In the genomic region with DNA sequence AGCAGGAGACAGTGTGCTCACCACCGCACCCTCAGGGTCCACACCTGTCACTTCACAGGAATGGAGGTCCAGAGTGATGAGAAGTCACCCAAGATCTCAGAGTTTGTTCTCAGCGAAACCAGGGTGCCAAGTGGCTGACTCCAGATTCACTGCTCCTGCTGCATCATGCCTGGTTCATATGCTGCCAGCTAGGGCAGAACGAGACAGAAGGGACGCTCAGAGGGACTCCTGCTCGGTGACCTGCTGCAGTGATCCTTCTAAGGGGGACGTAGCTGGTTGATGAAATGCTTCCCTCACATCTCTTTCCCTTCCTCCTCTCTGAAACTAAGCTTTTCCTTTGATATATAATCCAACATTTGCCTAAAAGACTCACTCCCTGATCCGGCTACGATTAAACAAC, we compare ENCODE assay signal across 26 cellular contexts.
DNase-seq lines count a peak whose midpoint lies in the region; ATAC-seq and TF ChIP-seq lines count a peak whose summit lies in the region.
"Had no signal": no experiment of that assay in that cellular context is flagged by ENCODE, and none has a peak within 500 bp of the region (broad histone marks: within the 10 kb centered on the region; RNA-seq: fewer than 3 reads in every experiment).

No MANE protein-coding gene starts in this region.

- no peaks in the 10 kb centered on the region for H3K9me3 Mint-ChIP-seq in nephron progenitor cell
- H3K9me3 Mint-ChIP-seq: CD8-positive, alpha-beta T cell had no signal

- H3K4me1 ChIP-seq in left ventricle myocardium inferior = no peaks in the 10 kb centered on the region
- no peaks in the 10 kb centered on the region for H3K4me1 ChIP-seq in aorta (ENCODE audit: control insufficient read depth in 1 of 2, insufficient read depth in 2 of 2, low read length in 2 of 2)
- H3K4me1 ChIP-seq: Caco-2, SJCRH30 had no signal

- peaks cover 54% of the 10 kb centered on the region for H3K36me3 Mint-ChIP-seq in nephron progenitor cell (ENCODE audit: low read depth)

- TF ChIP-seq CTCF in left ventricle myocardium inferior (IDR thresholded peaks at IDR 0.05; ENCODE audit: borderline replicate concordance) = no peak
- no peak for TF ChIP-seq CTCF in nephron progenitor cell (IDR thresholded peaks at IDR 0.05)

- WGBS in aorta, 2 donors = 47 to 50% methylated on average over 8 of the region's 8 CpGs

- no peak for DNase-seq in left ventricle myocardium superior
- DNase-seq in left ventricle myocardium inferior = no peak
- peak; percentile 58 for DNase-seq in cerebellar cortex (ENCODE audit: low spot score)
- DNase-seq in nephron progenitor cell = no peak
- no peak for DNase-seq in aorta
- no peak for DNase-seq in superior temporal gyrus (ENCODE audit: extremely low spot score)
- DNase-seq: AML-193; Caco-2; CD8-positive, alpha-beta T cell; DMS 273 treated with DMSO at 0.1 percent for 48 hours; DMS79; EL; GF-D8; Karpas-422; NCI-H1092 treated with DMSO at 0.1 percent for 48 hours; NCI-H1436; NCI-H187 treated with DMSO at 0.1 percent for 48 hours; NCI-H2107; NCI-H524; NCI-H748 treated with DMSO at 0.1 percent for 48 hours; SJCRH30 had no signal

- H3K4me1 Mint-ChIP-seq in nephron progenitor cell = peaks cover 68% of the 10 kb centered on the region

- H3K4me3 ChIP-seq in left ventricle myocardium inferior = no peak overlapping the region
- no peak overlapping the region for H3K4me3 ChIP-seq in aorta (ENCODE audit: low read length in 2 of 2)
- H3K4me3 ChIP-seq: A549, SJCRH30 had no signal

- H3K27me3 Mint-ChIP-seq in nephron progenitor cell (ENCODE audit: low read depth, poor library complexity) = no peaks in the 10 kb centered on the region

- peaks cover 44% of the 10 kb centered on the region for H3K36me3 ChIP-seq in left ventricle myocardium inferior
- H3K36me3 ChIP-seq in aorta (ENCODE audit: control insufficient read depth in 1 of 2, insufficient read depth in 2 of 2, low read length in 1 of 2) = no peaks in the 10 kb centered on the region
- H3K36me3 ChIP-seq: SJCRH30 had no signal

- H3K9me3 ChIP-seq in left ventricle myocardium inferior (replicated peaks) = no peaks in the 10 kb centered on the region
- H3K9me3 ChIP-seq in aorta (ENCODE audit: control insufficient read depth, low read length) = peaks cover 2% of the 10 kb centered on the region
- H3K9me3 ChIP-seq: A549, Caco-2, SJCRH30 had no signal

- ATAC-seq in left ventricle myocardium superior (peak; percentile 10), aorta (ENCODE audit: low FRiP score) (peak; percentile 10), HG02884 (IDR thresholded peaks at IDR 0.05; ENCODE audit: unreplicated experiment) (no peak), HG02798 (IDR thresholded peaks at IDR 0.05; ENCODE audit: poor library complexity, unreplicated experiment) (no peak)
- ATAC-seq: A549; CD8-positive, alpha-beta T cell; HepG2; SK-N-SH treated with all-trans-retinoic acid at 6 μM for 48 hours had no signal

- intact Hi-C loops in left ventricle myocardium superior (cut with micrococcal nuclease) = no loop called here
- intact Hi-C loops in left ventricle myocardium inferior (cut with micrococcal nuclease) = no loop called here
- intact Hi-C loops in aorta (cut with DNase I) = no loop called here

- H3K27ac Mint-ChIP-seq in nephron progenitor cell = peak overlapping the region; percentile 11
- H3K27ac Mint-ChIP-seq: CD8-positive, alpha-beta T cell had no signal

- no peak overlapping the region for H3K27ac ChIP-seq in left ventricle myocardium inferior (replicated peaks)
- no peak overlapping the region for H3K27ac ChIP-seq in aorta (ENCODE audit: low read depth in 1 of 2, low read length in 2 of 2)
- H3K27ac ChIP-seq: A549, SJCRH30 had no signal

- H3K27me3 ChIP-seq in left ventricle myocardium inferior (ENCODE audit: low read depth) (no peaks in the 10 kb centered on the region), aorta (ENCODE audit: control insufficient read depth in 1 of 2, insufficient read depth in 2 of 2, low read length in 1 of 2) (no peaks in the 10 kb centered on the region)
- H3K27me3 ChIP-seq: SJCRH30 had no signal

- H3K4me3 Mint-ChIP-seq in nephron progenitor cell = no peak overlapping the region
- H3K4me3 Mint-ChIP-seq: CD8-positive, alpha-beta T cell had no signal

Comparison
In these comparisons a context has a peak if more than half of its experiments do, and no peak if none do; other contexts are left out.
1. ATAC-seq: peak in left ventricle myocardium superior (single experiment) and aorta (single experiment); none in HG02884 (single experiment) and HG02798 (single experiment).